13 cellular contexts compared by ENCODE assay signal in genomic region chr14:25516838-25517237, GRCh38.
DNase-seq lines count a peak whose midpoint lies in the region; ATAC-seq and TF ChIP-seq lines count a peak whose summit lies in the region.
"Had no signal": no experiment of that assay in that cellular context is flagged by ENCODE, and none has a peak within 500 bp of the region (broad histone marks: within the 10 kb centered on the region; RNA-seq: fewer than 3 reads in every experiment).

No MANE protein-coding gene starts in this region.

- DNase-seq in DND-41, result no peak
- DNase-seq in Karpas-422, result peak; percentile 49
- DNase-seq in NCI-H526 (lab: John Stamatoyannopoulos, UW), result peak; percentile 26 to 30
- DNase-seq in iPS-NIHi11 (ENCODE audit: low spot score), result peak; percentile 37
- DNase-seq in right cardiac atrium, result no peak
- DNase-seq: activated effector memory CD4-positive, alpha-beta T cell treated with Interleukin-2 at 50 U/mL for 16 hours; NCI-H1417 treated with DMSO at 0.1 percent for 48 hours; stimulated activated CD4-positive, alpha-beta T cell treated with anti-CD3 and anti-CD28 coated beads, Interleukin-12 subunit alpha, Interleukin-12 subunit beta, amount 100 ng/mL, for 4 hours had no signal

- H2AFZ ChIP-seq in DND-41 (ENCODE audit: low read depth, low read length) (no peak overlapping the region), Karpas-422 (ENCODE audit: low read length) (no peak overlapping the region)

- H3K79me2 ChIP-seq in DND-41 (ENCODE audit: insufficient read depth, low read length) (no peaks in the 10 kb centered on the region), Karpas-422 (ENCODE audit: low read length) (no peaks in the 10 kb centered on the region)

- no peaks in the 10 kb centered on the region for H3K36me3 ChIP-seq in DND-41 (ENCODE audit: insufficient read depth, low read length)
- no peaks in the 10 kb centered on the region for H3K36me3 ChIP-seq in Karpas-422 (ENCODE audit: insufficient read depth, low read length)
- H3K36me3 ChIP-seq: thoracic aorta had no signal

- intact Hi-C loops in right cardiac atrium (cut with DNase I), result no loop called here

- ATAC-seq in DND-41 (ENCODE audit: insufficient read depth, low read depth) (no peak), right cardiac atrium (no peak), GM18867 (IDR thresholded peaks at IDR 0.05; ENCODE audit: unreplicated experiment) (no peak), HG03280 (IDR thresholded peaks at IDR 0.05; ENCODE audit: unreplicated experiment) (no peak)
- ATAC-seq: activated CD4-positive, CD25-positive, alpha-beta regulatory T cell treated with anti-CD3 and anti-CD28 coated beads, Interleukin-2, amount 50 U/mL, for 24 hours; stimulated activated effector memory CD8-positive, alpha-beta T cell treated with anti-CD3 and anti-CD28 coated beads, Interleukin-12 subunit alpha, Interleukin-12 subunit beta, amount 100 ng/mL, for 72 hours had no signal

- no peak overlapping the region for H3K4me3 ChIP-seq in DND-41 (ENCODE audit: low read depth in 1 of 2, low read length in 2 of 2)
- no peak overlapping the region for H3K4me3 ChIP-seq in Karpas-422 (ENCODE audit: low read length)
- H3K4me3 ChIP-seq in right cardiac atrium (ENCODE audit: low read length), result no peak overlapping the region
- H3K4me3 ChIP-seq: thoracic aorta had no signal

- no peak overlapping the region for H3K4me2 ChIP-seq in DND-41 (ENCODE audit: insufficient read depth, low read length)
- no peak overlapping the region for H3K4me2 ChIP-seq in Karpas-422 (ENCODE audit: low read depth, low read length, poor library complexity, severe bottlenecking)

- peak; percentile 22 for TF ChIP-seq CTCF in DND-41 (IDR thresholded peaks at IDR 0.05; ENCODE audit: borderline replicate concordance, extremely low read depth, low read length, poor library complexity, severe bottlenecking)

- H3K9me3 ChIP-seq in DND-41 (ENCODE audit: insufficient read depth, low read length, severe bottlenecking) (no peaks in the 10 kb centered on the region), Karpas-422 (ENCODE audit: low read length) (peaks cover 61% of the 10 kb centered on the region), right cardiac atrium (ENCODE audit: control insufficient read depth, low read length) (no peaks in the 10 kb centered on the region)

- no peaks in the 10 kb centered on the region for H3K4me1 ChIP-seq in DND-41 (ENCODE audit: insufficient read depth, low read length)
- no peaks in the 10 kb centered on the region for H3K4me1 ChIP-seq in Karpas-422 (ENCODE audit: low read length)
- no peaks in the 10 kb centered on the region for H3K4me1 ChIP-seq in right cardiac atrium (ENCODE audit: control insufficient read depth, insufficient read depth, low read length)

- H3K9ac ChIP-seq in DND-41 (ENCODE audit: low read depth, low read length), result no peak overlapping the region
- H3K9ac ChIP-seq in Karpas-422 (ENCODE audit: low read length), result no peak overlapping the region

- no peaks in the 10 kb centered on the region for H3K9me2 ChIP-seq in Karpas-422 (replicated peaks; ENCODE audit: insufficient read depth, low read length)

- no peak overlapping the region for H3K27ac ChIP-seq in DND-41 (ENCODE audit: low read length)
- no peak overlapping the region for H3K27ac ChIP-seq in Karpas-422 (ENCODE audit: low read length)
- no peak overlapping the region for H3K27ac ChIP-seq in right cardiac atrium (ENCODE audit: low read length)
- H3K27ac ChIP-seq: thoracic aorta had no signal

- H4K20me1 ChIP-seq in DND-41 (ENCODE audit: insufficient read depth, low read length) (no peaks in the 10 kb centered on the region), Karpas-422 (ENCODE audit: insufficient read depth, low read depth, low read length) (no peaks in the 10 kb centered on the region)

- no peaks in the 10 kb centered on the region for H3K27me3 ChIP-seq in DND-41 (ENCODE audit: insufficient read depth, low read length, poor library complexity)
- H3K27me3 ChIP-seq in Karpas-422 (ENCODE audit: low read length), result no peaks in the 10 kb centered on the region
- no peaks in the 10 kb centered on the region for H3K27me3 ChIP-seq in right cardiac atrium (ENCODE audit: control insufficient read depth, insufficient read depth)

Comparison
In these comparisons a context has a peak if more than half of its experiments do, and no peak if none do; other contexts are left out.
1. DNase-seq: peak in Karpas-422 (single experiment), NCI-H526 (2 of 2) and iPS-NIHi11 (single experiment); none in DND-41 (single experiment) and right cardiac atrium (0 of 3).